Comparison of ENCODE assay signal across 17 cellular contexts in genomic region chr12:129067482-129067881, GRCh38.
DNase-seq lines count a peak whose midpoint lies in the region; ATAC-seq and TF ChIP-seq lines count a peak whose summit lies in the region.
"Had no signal": no experiment of that assay in that cellular context is flagged by ENCODE, and none has a peak within 500 bp of the region (broad histone marks: within the 10 kb centered on the region; RNA-seq: fewer than 3 reads in every experiment).

No MANE protein-coding gene starts in this region.

- H3K36me3 Mint-ChIP-seq in chondrocyte (ENCODE audit: low read depth) = no peaks in the 10 kb centered on the region
- no peaks in the 10 kb centered on the region for H3K36me3 Mint-ChIP-seq in stimulated activated memory B cell treated with anti-CD40 and anti-IgM and Interleukin-4, amounts not matched to agents 10 μg/mL and 1 μg/mL and 100 μg/mL, for 72 hours

- H2AK5ac ChIP-seq in neuronal stem cell (ENCODE audit: low read depth, low read length) = no peak overlapping the region

- H4K91ac ChIP-seq in neuronal stem cell (ENCODE audit: low read depth, low read length, poor library complexity) = no peak overlapping the region

- H3K4me3 Mint-ChIP-seq in chondrocyte (ENCODE audit: unreplicated experiment) = no peak overlapping the region
- no peak overlapping the region for H3K4me3 Mint-ChIP-seq in stimulated activated memory B cell treated with anti-CD40 and anti-IgM and Interleukin-4, amounts not matched to agents 10 μg/mL and 1 μg/mL and 100 μg/mL, for 72 hours
- H3K4me3 Mint-ChIP-seq: HFFc6 had no signal

- H3K27ac Mint-ChIP-seq in chondrocyte (ENCODE audit: unreplicated experiment) = no peak overlapping the region
- no peak overlapping the region for H3K27ac Mint-ChIP-seq in stimulated activated memory B cell treated with anti-CD40 and anti-IgM and Interleukin-4, amounts not matched to agents 10 μg/mL and 1 μg/mL and 100 μg/mL, for 72 hours
- H3K27ac Mint-ChIP-seq: HFFc6 had no signal

- H3K23ac ChIP-seq in neuronal stem cell (ENCODE audit: low read depth, low read length, poor library complexity) = no peak overlapping the region

- no peaks in the 10 kb centered on the region for H3K4me1 Mint-ChIP-seq in chondrocyte (ENCODE audit: low read depth)
- H3K4me1 Mint-ChIP-seq in stimulated activated memory B cell treated with anti-CD40 and anti-IgM and Interleukin-4, amounts not matched to agents 10 μg/mL and 1 μg/mL and 100 μg/mL, for 72 hours = no peaks in the 10 kb centered on the region

- no peak overlapping the region for H3K4me3 ChIP-seq in neuronal stem cell (ENCODE audit: low read length in 2 of 2)

- no peak for ATAC-seq in stimulated activated memory B cell treated with anti-CD40 and anti-IgM and Interleukin-4, amounts not matched to agents 10 μg/mL and 1 μg/mL and 100 μg/mL, for 72 hours

- no peak overlapping the region for H3K14ac ChIP-seq in neuronal stem cell (ENCODE audit: low read length)

- H4K8ac ChIP-seq in neuronal stem cell (ENCODE audit: low read depth, low read length) = no peak overlapping the region

- H3K36me3 ChIP-seq in neuronal stem cell (replicated peaks in 1 of 2; ENCODE audit: control insufficient read depth in 2 of 2, insufficient read depth in 2 of 2, low read length in 2 of 2) = no peaks in the 10 kb centered on the region

- H3K27ac ChIP-seq in neuronal stem cell (replicated peaks; ENCODE audit: low read length) = no peak overlapping the region
- H3K27ac ChIP-seq: 22Rv1, C4-2B had no signal

- no peaks in the 10 kb centered on the region for H3K79me1 ChIP-seq in neuronal stem cell (ENCODE audit: low read depth, low read length)

- H3K18ac ChIP-seq in neuronal stem cell (ENCODE audit: low read length) = no peak overlapping the region

- peak; percentile 39 for TF ChIP-seq CTCF in chondrocyte (IDR thresholded peaks at IDR 0.05)

- H2AFZ ChIP-seq in neuronal stem cell (ENCODE audit: low read length) = peak overlapping the region; percentile 60

- H3K4me2 ChIP-seq in neuronal stem cell (ENCODE audit: insufficient read depth, low read length, poor library complexity, severe bottlenecking) = no peak overlapping the region

- peaks cover 0 to 5% of the 10 kb centered on the region in 2 donors for H3K4me1 ChIP-seq in neuronal stem cell (ENCODE audit: control insufficient read depth in 2 of 2, insufficient read depth in 1 of 2, low read depth in 1 of 2, low read length in 2 of 2)

- no peaks in the 10 kb centered on the region for H3K27me3 Mint-ChIP-seq in chondrocyte (ENCODE audit: low read depth)
- peaks cover 35% of the 10 kb centered on the region for H3K27me3 Mint-ChIP-seq in stimulated activated memory B cell treated with anti-CD40 and anti-IgM and Interleukin-4, amounts not matched to agents 10 μg/mL and 1 μg/mL and 100 μg/mL, for 72 hours

- no peak overlapping the region for H2BK5ac ChIP-seq in neuronal stem cell (ENCODE audit: low read length)

- no peaks in the 10 kb centered on the region for H3K9me3 ChIP-seq in neuronal stem cell (replicated peaks in 1 of 2; ENCODE audit: control insufficient read depth in 2 of 2, insufficient read depth in 1 of 2, low read depth in 1 of 2, low read length in 2 of 2)

- no peak overlapping the region for H2BK15ac ChIP-seq in neuronal stem cell (ENCODE audit: low read length)

- no peaks in the 10 kb centered on the region for H3K27me3 ChIP-seq in neuronal stem cell (ENCODE audit: control insufficient read depth in 3 of 3, insufficient read depth in 3 of 3, low read depth in 1 of 3, low read length in 3 of 3)

- H3K4ac ChIP-seq in neuronal stem cell (ENCODE audit: low read length) = no peak overlapping the region

- peaks cover 27% of the 10 kb centered on the region for H3K9me3 Mint-ChIP-seq in chondrocyte (ENCODE audit: low read depth)
- peaks cover 4% of the 10 kb centered on the region for H3K9me3 Mint-ChIP-seq in stimulated activated memory B cell treated with anti-CD40 and anti-IgM and Interleukin-4, amounts not matched to agents 10 μg/mL and 1 μg/mL and 100 μg/mL, for 72 hours

- H3K9ac ChIP-seq in neuronal stem cell (ENCODE audit: low read depth, low read length, poor library complexity) = no peak overlapping the region

- whole genome bisulfite sequencing in neuronal stem cell (ENCODE audit: extremely low coverage in 2 of 2, insufficient read length in 2 of 2, insufficient replicate concordance in 1 of 2), 2 donors = no CpG with 5 or more reads among the region's 9 CpGs

- H2BK12ac ChIP-seq in neuronal stem cell (ENCODE audit: low read length) = no peak overlapping the region

- DNase-seq in DMS 273 (lab: John Stamatoyannopoulos, UW; ENCODE audit: unreplicated experiment) (peak; percentile 2), DMS 273 treated with DMSO at 0.1 percent for 48 hours (lab: John Stamatoyannopoulos, UW) (no peak), NCI-H2107 treated with DMSO at 0.1 percent for 48 hours (lab: John Stamatoyannopoulos, UW; ENCODE audit: unreplicated experiment) (peak; percentile 58), chondrocyte (ENCODE audit: low spot score) (no peak), neuronal stem cell (ENCODE audit: low spot score) (no peak), T-helper 9 cell (no peak), NCI-H2081 treated with DMSO at 0.1 percent for 48 hours (lab: John Stamatoyannopoulos, UW) (no peak)
- DNase-seq: activated effector memory CD4-positive, alpha-beta T cell treated with Interleukin-2 at 50 U/mL for 16 hours; anterior cingulate cortex; cortex of kidney; HFFc6; NCI-H2029; OCI-M1; stimulated activated CD4-positive, alpha-beta T cell treated with anti-CD3 and anti-CD28 coated beads, Interleukin-12 subunit alpha, Interleukin-12 subunit beta, amount 100 ng/mL, for 4 hours had no signal

- no peak overlapping the region for H2BK120ac ChIP-seq in neuronal stem cell (ENCODE audit: low read depth, low read length)

Comparison
In these comparisons a context has a peak if more than half of its experiments do, and no peak if none do; other contexts are left out.
1. DNase-seq: peak in DMS 273 (single experiment) and NCI-H2107 treated with DMSO at 0.1 percent for 48 hours (single experiment); none in DMS 273 treated with DMSO at 0.1 percent for 48 hours (single experiment), chondrocyte (single experiment), neuronal stem cell (single experiment), T-helper 9 cell (single experiment) and NCI-H2081 treated with DMSO at 0.1 percent for 48 hours (single experiment).